Comparison of ENCODE assay signal across 8 cellular contexts in genomic region chr4:128810871-128811570, GRCh38. TPM values are rescaled to one million over a fixed set of nuclear protein-coding genes. Genes with fewer than 3 reads are reported as not detected.
DNase-seq lines count a peak whose midpoint lies in the region; ATAC-seq and TF ChIP-seq lines count a peak whose summit lies in the region.

No MANE protein-coding gene starts in this region.

- under 1% methylated on average over 50 of the region's 50 CpGs for WGBS in right cardiac atrium

- H3K9me3 ChIP-seq in right cardiac atrium (ENCODE audit: control insufficient read depth, low read length) (no peaks in the 10 kb centered on the region), vagina (no peaks in the 10 kb centered on the region)

- H3K27ac ChIP-seq in right cardiac atrium (ENCODE audit: low read length) (peak overlapping the region; percentile 76), vagina (peak overlapping the region; percentile 89)

- peak in 1 of 2 donors; percentile 25 for TF ChIP-seq POLR2A in vagina (IDR thresholded peaks at IDR 0.05)

- peak; percentile 19 for DNase-seq in NCI-H146 treated with DMSO at 0.1 percent for 48 hours (lab: John Stamatoyannopoulos, UW; ENCODE audit: unreplicated experiment)
- peak; percentile 69 to 93 (median 80) for DNase-seq in T-helper 2 cell
- DNase-seq in anterior cingulate cortex (lab: John Stamatoyannopoulos, UW): peak in 57 of 58 donors; percentile 4 to 84 (median 58)
- peak; percentile 78 to 92 (median 89) for DNase-seq in right cardiac atrium
- peak; percentile 54 for DNase-seq in pulmonary artery endothelial cell (ENCODE audit: low read depth, low spot score)
- peak in 1 of 2 donors; percentile 91 for DNase-seq in vagina (ENCODE audit: extremely low spot score in 2 of 2)

- peak; percentile 21 for ATAC-seq in GM18499 (IDR thresholded peaks at IDR 0.05; ENCODE audit: insufficient read depth, unreplicated experiment)
- ATAC-seq in HG02884 (IDR thresholded peaks at IDR 0.05; ENCODE audit: unreplicated experiment): peak; percentile 41
- ATAC-seq in right cardiac atrium: peak; percentile 53 to 57

- H3K4me3 ChIP-seq in right cardiac atrium (ENCODE audit: low read length): peak overlapping the region; percentile 93
- peak overlapping the region; percentile 58 to 80 for H3K4me3 ChIP-seq in vagina

- intact Hi-C loops in right cardiac atrium (cut with DNase I) (loop anchor here in 2 of 4 donors (2.0 to 10.0 kb wide), 4 partner anchors 51 to 356 kb away; no protein-coding TSS in a partner anchor), vagina (cut with DNase I) (loop anchor here (5.0 to 10.0 kb wide), 2 partner anchors 256 to 524 kb away; partner anchors contain the start of gene PGRMC2)

- H3K36me3 ChIP-seq in vagina: no peaks in the 10 kb centered on the region

- H3K27me3 ChIP-seq in right cardiac atrium (ENCODE audit: control insufficient read depth, insufficient read depth) (no peaks in the 10 kb centered on the region), vagina (no peaks in the 10 kb centered on the region)

- H3K4me1 ChIP-seq in right cardiac atrium (ENCODE audit: control insufficient read depth, insufficient read depth, low read length): no peaks in the 10 kb centered on the region
- H3K4me1 ChIP-seq in vagina: peaks cover 20% of the 10 kb centered on the region

- TF ChIP-seq CTCF in vagina (IDR thresholded peaks at IDR 0.05): no peak

RNA-seq across cellular contexts. Expression of gene JADE1, which starts 1.5 kb away (rescaled TPM):
- total RNA-seq in right cardiac atrium (10 to 100 TPM; 24.0 to 41.0 (median 26.7) TPM), pulmonary artery endothelial cell (24.1 and 40.8 TPM in 2 replicates), vagina (29.0 TPM)
- polyA plus RNA-seq in right cardiac atrium: 13.9 TPM
